In the genomic region with DNA sequence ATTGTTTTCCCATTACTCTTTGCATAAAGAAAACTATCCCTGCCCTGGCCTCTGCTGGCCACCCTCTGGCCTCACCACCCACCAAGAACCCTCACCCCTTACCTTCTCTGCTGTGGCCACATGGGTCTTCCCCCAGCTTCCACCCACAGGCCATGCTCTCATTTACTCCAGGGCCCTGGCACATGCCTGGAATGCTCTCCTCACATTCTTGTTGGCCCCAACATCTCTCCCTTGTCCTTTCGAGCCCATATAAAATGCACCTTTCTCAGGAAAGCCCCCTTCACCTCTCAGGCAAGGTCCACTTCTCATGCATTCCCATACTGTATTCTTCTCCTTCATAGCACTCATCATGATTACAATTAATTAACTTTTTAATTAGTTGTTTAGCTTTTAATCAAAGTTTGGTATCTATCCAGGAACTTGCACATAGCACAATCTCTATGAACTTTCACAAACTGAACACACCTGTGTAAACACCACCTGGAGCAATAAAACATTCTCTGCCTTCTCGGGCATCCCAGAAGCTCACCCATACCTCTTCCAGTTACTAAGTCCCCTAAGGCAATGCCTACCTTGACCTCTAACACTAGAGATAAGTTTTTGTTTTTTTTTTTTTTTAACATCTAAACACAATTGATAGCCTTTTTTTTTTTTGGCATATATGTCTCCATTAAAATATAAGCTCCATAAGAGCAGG, we compare ENCODE assay signal across 28 cellular contexts.
"Had no signal": no experiment of that assay in that cellular context is flagged by ENCODE, and none has a peak within 500 bp of the region (broad histone marks: within the 10 kb centered on the region; RNA-seq: fewer than 3 reads in every experiment).

No MANE protein-coding gene starts in this region.

- H3K4me3 ChIP-seq: gastrocnemius medialis, lung, neural progenitor cell, psoas muscle, testis, tibial artery had no signal

- FAIRE-seq: colon, keratinocyte had no signal

- H3K4me1 ChIP-seq: gastrocnemius medialis, neural progenitor cell, psoas muscle, testis, tibial artery had no signal

- H3K4me3 Mint-ChIP-seq: dendritic cell treated with granulocyte-macrophage colony-stimulating factor and Interleukin-4, amounts not matched to agents 40 ng/mL and 50 ng/mL, for 4 days; endodermal cell; mesothelial cell of epicardium; naive thymus-derived CD4-positive, alpha-beta T cell; nephron; neural progenitor cell; stimulated activated effector memory CD8-positive, alpha-beta T cell treated with anti-CD3 and anti-CD28 coated beads, Interleukin-12 subunit alpha, Interleukin-12 subunit beta, amount 100 ng/mL, for 72 hours; type B pancreatic cell had no signal

- ATAC-seq: esophagus mucosa; gastrocnemius medialis; left lobe of liver; naive thymus-derived CD4-positive, alpha-beta T cell; psoas muscle; sciatic nerve; stimulated activated effector memory CD8-positive, alpha-beta T cell treated with anti-CD3 and anti-CD28 coated beads, Interleukin-12 subunit alpha, Interleukin-12 subunit beta, amount 100 ng/mL, for 72 hours; stimulated activated naive CD8-positive, alpha-beta T cell treated with anti-CD3 and anti-CD28 coated beads, Interleukin-15, Interleukin-2, amounts not matched to agents 100 U/mL and 50 U/mL, for 24 hours had no signal

- H3K27ac Mint-ChIP-seq: dendritic cell treated with granulocyte-macrophage colony-stimulating factor and Interleukin-4, amounts not matched to agents 40 ng/mL and 50 ng/mL, for 4 days; endodermal cell; mesothelial cell of epicardium; naive thymus-derived CD4-positive, alpha-beta T cell; nephron; neural progenitor cell; stimulated activated effector memory CD8-positive, alpha-beta T cell treated with anti-CD3 and anti-CD28 coated beads, Interleukin-12 subunit alpha, Interleukin-12 subunit beta, amount 100 ng/mL, for 72 hours; type B pancreatic cell had no signal

- H3K27me3 ChIP-seq: gastrocnemius medialis, neural progenitor cell, testis, tibial artery had no signal

- DNase-seq: effector CD8-positive, alpha-beta T cell; endodermal cell; foreskin fibroblast; gastrocnemius medialis; head of caudate nucleus; mesenchymal stem cell; naive thymus-derived CD4-positive, alpha-beta T cell; psoas muscle; retina; stimulated activated CD4-positive, alpha-beta T cell treated with anti-CD3 and anti-CD28 coated beads, Interleukin-2, amount 100 ng/mL, for 24 hours; stimulated activated CD4-positive, alpha-beta T cell treated with anti-CD3 and anti-CD28 coated beads, Interleukin-4, amount 100 ng/mL, for 24 hours; stimulated activated naive CD8-positive, alpha-beta T cell treated with anti-CD3 and anti-CD28 coated beads, Interleukin-15, Interleukin-2, amounts not matched to agents 100 U/mL and 50 U/mL, for 24 hours; substantia nigra; testis; tibial artery had no signal

- H3K36me3 ChIP-seq: gastrocnemius medialis, neural progenitor cell, tibial artery had no signal

- H3K4me1 Mint-ChIP-seq: endodermal cell; mesothelial cell of epicardium; naive thymus-derived CD4-positive, alpha-beta T cell; nephron; neural progenitor cell; stimulated activated effector memory CD8-positive, alpha-beta T cell treated with anti-CD3 and anti-CD28 coated beads, Interleukin-12 subunit alpha, Interleukin-12 subunit beta, amount 100 ng/mL, for 72 hours had no signal

- H3K27me3 Mint-ChIP-seq: dendritic cell treated with granulocyte-macrophage colony-stimulating factor and Interleukin-4, amounts not matched to agents 40 ng/mL and 50 ng/mL, for 4 days; naive thymus-derived CD4-positive, alpha-beta T cell had no signal

- H3K36me3 Mint-ChIP-seq: mesothelial cell of epicardium; neural progenitor cell; stimulated activated effector memory CD8-positive, alpha-beta T cell treated with anti-CD3 and anti-CD28 coated beads, Interleukin-12 subunit alpha, Interleukin-12 subunit beta, amount 100 ng/mL, for 72 hours; type B pancreatic cell had no signal

- H3K9me3 ChIP-seq: gastrocnemius medialis, psoas muscle, testis had no signal

- H3K27ac ChIP-seq: epithelial cell of prostate, gastrocnemius medialis, neural progenitor cell, psoas muscle, testis, tibial artery had no signal
